19 cellular contexts compared by ENCODE assay signal in the genomic region with DNA sequence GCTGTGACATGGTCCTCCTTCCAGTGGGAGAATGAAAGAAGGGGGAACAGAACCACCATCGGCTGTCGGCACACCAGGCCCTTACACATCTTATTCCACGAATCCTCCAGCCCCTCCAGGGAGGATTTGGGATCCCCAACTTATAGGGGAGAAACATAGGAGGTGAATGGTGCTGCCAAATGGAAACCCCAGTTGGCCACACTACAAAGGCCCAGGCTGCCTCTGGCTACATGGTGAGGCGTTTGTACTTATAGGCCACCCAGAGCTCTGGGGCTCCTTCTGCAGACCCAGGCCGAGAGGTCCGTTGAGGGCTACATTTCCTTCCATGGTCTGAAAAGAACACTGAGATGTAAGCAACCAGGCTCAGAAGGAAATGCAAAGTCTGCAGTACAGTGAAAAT. TPM values are rescaled to one million over a fixed set of nuclear protein-coding genes. Genes with fewer than 3 reads are reported as not detected.
DNase-seq lines count a peak whose midpoint lies in the region; ATAC-seq and TF ChIP-seq lines count a peak whose summit lies in the region.
"Had no signal": no experiment of that assay in that cellular context is flagged by ENCODE, and none has a peak within 500 bp of the region (broad histone marks: within the 10 kb centered on the region; RNA-seq: fewer than 3 reads in every experiment).

No MANE protein-coding gene starts in this region.

- H3K27me3 ChIP-seq in adipocyte (replicated peaks; ENCODE audit: control insufficient read depth, insufficient read depth, low read length) (no peaks in the 10 kb centered on the region), spleen (replicated peaks in 1 of 7) (peaks cover 0 to 22% (median 6%) of the 10 kb centered on the region in 7 donors)
- H3K27me3 ChIP-seq: Peyer's patch, testis had no signal

- intact Hi-C loops in spleen (cut with DNase I; ENCODE audit: low total_unique reads), result no loop called here

- no peak overlapping the region for H3K4me3 Mint-ChIP-seq in naive thymus-derived CD8-positive, alpha-beta T cell

- H3K36me3 ChIP-seq in adipocyte (ENCODE audit: control insufficient read depth, insufficient read depth, low read length, severe bottlenecking), result peaks cover 91% of the 10 kb centered on the region
- peaks cover 0 to 91% (median 28%) of the 10 kb centered on the region in 6 donors for H3K36me3 ChIP-seq in spleen

- H3K9me3 ChIP-seq in adipocyte (ENCODE audit: control insufficient read depth, low read length) (no peaks in the 10 kb centered on the region), spleen (no peaks in the 10 kb centered on the region)
- H3K9me3 ChIP-seq: Peyer's patch, testis had no signal

- H3K4me3 ChIP-seq in AG10803 (ENCODE audit: low read length), result no peak overlapping the region
- H3K4me3 ChIP-seq in adipocyte (ENCODE audit: low read length), result no peak overlapping the region
- no peak overlapping the region for H3K4me3 ChIP-seq in spleen
- H3K4me3 ChIP-seq: Peyer's patch, skin epidermis, testis had no signal

- DNase-seq in AG10803 (ENCODE audit: low read depth) (peak; percentile 15), adipocyte (ENCODE audit: low read depth) (no peak), islet precursor cell (peak; percentile 35), spleen (peak; percentile 45), NAMALWA (ENCODE audit: low spot score) (no peak)
- DNase-seq in naive thymus-derived CD8-positive, alpha-beta T cell, result no peak
- DNase-seq in central memory CD4-positive, alpha-beta T cell, result no peak
- DNase-seq: activated CD4-positive, alpha-beta T cell treated with anti-CD3 and anti-CD28 coated beads for 4 hours; activated T-cell treated with anti-CD3 and anti-CD28 coated beads, Interleukin-2, amount 50 U/mL, for 4 hours; DMS79; effector memory CD8-positive, alpha-beta T cell; KG1; NCI-H1694 treated with DMSO at 0.1 percent for 48 hours; NCI-H510A; T-helper 2 cell; testis had no signal

- H3K4me1 Mint-ChIP-seq in naive thymus-derived CD8-positive, alpha-beta T cell, result peaks cover 19 to 28% (median 25%) of the 10 kb centered on the region in 4 donors

- H3K4me1 ChIP-seq in adipocyte (ENCODE audit: control insufficient read depth, insufficient read depth, low read length) (peaks cover 95% of the 10 kb centered on the region), spleen (peaks cover 28 to 99% (median 76%) of the 10 kb centered on the region in 6 donors)

- POLR2A ChIA-PET in naive thymus-derived CD8-positive, alpha-beta T cell (lab: Charles Lee), result no interaction called here

- no peaks in the 10 kb centered on the region for H3K36me3 Mint-ChIP-seq in naive thymus-derived CD8-positive, alpha-beta T cell

- peaks cover 0 to 9% (median 3%) of the 10 kb centered on the region in 5 donors for H3K27me3 Mint-ChIP-seq in naive thymus-derived CD8-positive, alpha-beta T cell

- TF ChIP-seq POLR2A in spleen (IDR thresholded peaks at IDR 0.05), result no peak

- no peak for ATAC-seq in naive thymus-derived CD8-positive, alpha-beta T cell
- no peak for ATAC-seq in HG03280 (IDR thresholded peaks at IDR 0.05; ENCODE audit: unreplicated experiment)
- ATAC-seq: activated T-cell treated with anti-CD3 and anti-CD28 coated beads, Interleukin-2, amount 50 U/mL, for 4 hours; effector memory CD8-positive, alpha-beta T cell had no signal

- peak overlapping the region; percentile 94 for H3K9ac ChIP-seq in adipocyte (ENCODE audit: low read length)

- TF ChIP-seq CTCF in AG10803 (conservative IDR thresholded peaks at IDR 0.05; ENCODE audit: low read length) (no peak), spleen (IDR thresholded peaks at IDR 0.05 in 8 of 11, conservative IDR thresholded peaks at IDR 0.05 in 3 of 11) (no peak)

- no peak overlapping the region for H3K27ac Mint-ChIP-seq in naive thymus-derived CD8-positive, alpha-beta T cell
- H3K27ac Mint-ChIP-seq: effector memory CD8-positive, alpha-beta T cell had no signal

- H3K9me3 Mint-ChIP-seq in naive thymus-derived CD8-positive, alpha-beta T cell, result no peaks in the 10 kb centered on the region
- H3K9me3 Mint-ChIP-seq: activated T-cell treated with anti-CD3 and anti-CD28 coated beads, Interleukin-2, amount 50 U/mL, for 4 hours; effector memory CD8-positive, alpha-beta T cell had no signal

- 76 to 94% (median 81%) methylated on average over 6 of the region's 6 CpGs for WGBS in spleen, 5 donors

- peak overlapping the region in 7 of 8 donors; percentile 41 to 96 (median 75) for H3K27ac ChIP-seq in spleen

RNA-seq across cellular contexts. Expression of a gene that starts 12.0 kb away (rescaled TPM):
- total RNA-seq in spleen, result 10 to 100 TPM; 27.5 to 83.4 (median 53.1) TPM
- polyA plus RNA-seq in spleen, result 10 to 100 TPM in 1 of 3 donors, 1 to 10 TPM in 2; 3.8 to 15.7 (median 6.0) TPM
- not detected for total RNA-seq in naive thymus-derived CD8-positive, alpha-beta T cell
- not detected for polyA plus RNA-seq in naive thymus-derived CD8-positive, alpha-beta T cell

Comparison
In these comparisons a context has a peak if more than half of its experiments do, and no peak if none do; other contexts are left out.
1. DNase-seq: peak in AG10803 (single experiment), islet precursor cell (single experiment) and spleen (single experiment); none in adipocyte (single experiment), naive thymus-derived CD8-positive, alpha-beta T cell (0 of 10), central memory CD4-positive, alpha-beta T cell (single experiment) and NAMALWA (single experiment).
2. RNA of a gene that starts 12.0 kb away (total RNA-seq): 27.5 to 83.4 TPM in spleen; not detected in naive thymus-derived CD8-positive, alpha-beta T cell; every median in the first group is over 10 times any median in the second.